8 cellular contexts compared by ENCODE assay signal in genomic region chr6:114108119-114109002, GRCh38.
A peak's percentile ranks its signal among the peaks of the same experiment; 100 is the strongest.
DNase-seq lines count a peak whose midpoint lies in the region; ATAC-seq, FAIRE-seq and TF ChIP-seq lines count a peak whose summit lies in the region.

No MANE protein-coding gene starts in this region.

- POLR2A ChIA-PET in GM12878 (lab: Charles Lee) = no interaction called here

- no peaks in the 10 kb centered on the region for H3K9me1 ChIP-seq in keratinocyte (ENCODE audit: control insufficient read depth, extremely low read depth, insufficient read depth, low read length)

- H3K4me1 ChIP-seq in GM12878 (ENCODE audit: control insufficient read depth, insufficient read depth, low read length) (no peaks in the 10 kb centered on the region), keratinocyte (ENCODE audit: control insufficient read depth, extremely low read depth, insufficient read depth, low read length) (no peaks in the 10 kb centered on the region)

- H3K4me3 ChIP-seq in GM12878 (no peak overlapping the region), keratinocyte (ENCODE audit: control insufficient read depth in 2 of 3, extremely low read depth in 1 of 3, insufficient read depth in 2 of 3, low read depth in 1 of 3, low read length in 3 of 3) (no peak overlapping the region)

- H3K4me2 ChIP-seq in GM12878 (ENCODE audit: control insufficient read depth, insufficient read depth) = no peak overlapping the region
- H3K4me2 ChIP-seq in keratinocyte (ENCODE audit: control insufficient read depth, extremely low read depth, insufficient read depth, low read depth, low read length) = no peak overlapping the region

- ATAC-seq in GM19035 (IDR thresholded peaks at IDR 0.05; ENCODE audit: unreplicated experiment) (peak; percentile 82), GM12878 (peak; percentile 87)

- H3K27me3 ChIP-seq in GM12878 (replicated peaks in 1 of 2; ENCODE audit: control insufficient read depth in 2 of 2, insufficient read depth in 2 of 2, low read length in 1 of 2) (no peaks in the 10 kb centered on the region), keratinocyte (ENCODE audit: control insufficient read depth, extremely low read depth, insufficient read depth, low read length) (no peaks in the 10 kb centered on the region)

- dilution Hi-C loops in keratinocyte (cut with MboI; ENCODE audit: extremely low pct_ligation_motif_present, low sequenced_read_pairs) = no loop called here

- SMC1A ChIA-PET in GM12878 (lab: Charles Lee; ENCODE audit: uncharacterized antibody, unreplicated experiment) = interaction anchor here (0.6 to 1.5 kb wide), 4 partner anchors 8 to 129 kb away, joined by 4 to 9 read pairs (median 4); no protein-coding TSS in a partner anchor

- CTCF ChIA-PET in GM12878 (lab: Yijun Ruan, JAX) = interaction anchor here (0.5 to 3.9 kb wide), 37 partner anchors 9 to 1761 kb away, joined by 3 to 37 read pairs (median 3); no protein-coding TSS in a partner anchor

- BruUV-seq in GM12878 (replicated peaks; lab: Mats Ljungman, UMichigan) = no TSS peak

- H3K9ac ChIP-seq in GM12878 (ENCODE audit: control insufficient read depth, insufficient read depth, low read length) = no peak overlapping the region
- H3K9ac ChIP-seq in keratinocyte (ENCODE audit: control insufficient read depth, extremely low read depth, insufficient read depth, low read length) = no peak overlapping the region

- TF ChIP-seq CTCF in GM12878 (IDR thresholded peaks at IDR 0.05 in 2 of 3, conservative IDR thresholded peaks at IDR 0.05 in 1 of 3; ENCODE audit: control insufficient read depth in 2 of 3, extremely low read depth in 1 of 3, insufficient read depth in 1 of 3, low read depth in 3 of 3, low read length in 3 of 3) (peak; percentile 65 to 72 (median 70)), keratinocyte (optimal IDR thresholded peaks at IDR 0.05 in 1 of 3, IDR thresholded peaks at IDR 0.05 in 1 of 3, conservative IDR thresholded peaks at IDR 0.05 in 1 of 3; ENCODE audit: extremely low read depth in 1 of 3, insufficient read depth in 2 of 3, low read length in 3 of 3) (peak; percentile 65 to 72 (median 72))

- no peak for TF ChIP-seq POLR2A in GM12878 (IDR thresholded peaks at IDR 0.05; ENCODE audit: low read depth, low read length)

- no peaks in the 10 kb centered on the region for H3K79me2 ChIP-seq in GM12878 (ENCODE audit: control insufficient read depth, insufficient read depth, low read length)
- H3K79me2 ChIP-seq in keratinocyte (ENCODE audit: control insufficient read depth, insufficient read depth, low read length) = no peaks in the 10 kb centered on the region

- H2AFZ ChIP-seq in GM12878 (ENCODE audit: control insufficient read depth, low read depth, low read length) (no peak overlapping the region), keratinocyte (ENCODE audit: control insufficient read depth, low read length) (no peak overlapping the region)

- H3K9me3 ChIP-seq in GM12878 (replicated peaks; ENCODE audit: control insufficient read depth, insufficient read depth, low read length) (no peaks in the 10 kb centered on the region), keratinocyte (ENCODE audit: control insufficient read depth, low read depth, low read length) (no peaks in the 10 kb centered on the region)

- DNase-seq in D341Med (ENCODE audit: low spot score) = peak; percentile 59
- DNase-seq in HS-5 (ENCODE audit: low read depth) = peak; percentile 45
- DNase-seq in RKO (ENCODE audit: low spot score) = peak; percentile 68
- DNase-seq in GM12878 (ENCODE audit: low read depth, low spot score) = no peak
- DNase-seq in keratinocyte (ENCODE audit: low read depth, low spot score) = no peak
- peak; percentile 11 for DNase-seq in stimulated activated CD4-positive, alpha-beta T cell treated with anti-CD3 and anti-CD28 coated beads, Interleukin-4, amount 100 ng/mL, for 24 hours
- DNase-seq in cortex of kidney (lab: John Stamatoyannopoulos, UW) = no peak

- intact Hi-C loops in GM12878 (cut with micrococcal nuclease; ENCODE audit: unreplicated experiment) = loop anchor here (1.0 to 2.0 kb wide), 2 partner anchors 113 to 128 kb away; no protein-coding TSS in a partner anchor

- no peak for TF ChIP-seq EP300 in GM12878 (IDR thresholded peaks at IDR 0.05; ENCODE audit: borderline replicate concordance in 1 of 2, control insufficient read depth in 1 of 2, low read depth in 2 of 2, low read length in 2 of 2)

- RAD21 ChIA-PET in GM12878 (lab: Charles Lee; ENCODE audit: unreplicated experiment) = interaction anchor here (0.7 to 1.9 kb wide), 7 partner anchors 8 to 196 kb away, joined by 3 to 6 read pairs (median 4); no protein-coding TSS in a partner anchor

- H3K36me3 ChIP-seq in GM12878 (ENCODE audit: control insufficient read depth in 2 of 2, insufficient read depth in 2 of 2, low read length in 1 of 2) (no peaks in the 10 kb centered on the region), keratinocyte (ENCODE audit: control insufficient read depth in 2 of 2, extremely low read depth in 1 of 2, insufficient read depth in 2 of 2, low read length in 2 of 2) (no peaks in the 10 kb centered on the region)

- in situ Hi-C loops in GM12878 (cut with MboI) = no loop called here

- 0% methylated on average over 11 of the region's 11 CpGs for WGBS in GM12878 (ENCODE audit: insufficient coverage, insufficient replicate concordance, low lambda C conversion rate, missing lambda C conversion rate)

- H4K20me1 ChIP-seq in GM12878 (ENCODE audit: control insufficient read depth, insufficient read depth) (no peaks in the 10 kb centered on the region), keratinocyte (ENCODE audit: control insufficient read depth, extremely low read depth, insufficient read depth, low read length) (no peaks in the 10 kb centered on the region)

- no peak for FAIRE-seq in GM12878 (lab: Jason Lieb, UNC)
- FAIRE-seq in keratinocyte (lab: Jason Lieb, UNC) = no peak

- no peak overlapping the region for H3K27ac ChIP-seq in GM12878 (ENCODE audit: control insufficient read depth, insufficient read depth)
- no peak overlapping the region for H3K27ac ChIP-seq in keratinocyte (ENCODE audit: control insufficient read depth, insufficient read depth, low read length)

- TF ChIP-seq RAD21 in GM12878 (IDR thresholded peaks at IDR 0.05; ENCODE audit: insufficient read depth, low read depth, low read length) = peak; percentile 62

TF ChIP-seq in GM12878, 131 proteins besides CTCF, POLR2A, EP300 and RAD21:
- TF ChIP-seq, protein P1, sequence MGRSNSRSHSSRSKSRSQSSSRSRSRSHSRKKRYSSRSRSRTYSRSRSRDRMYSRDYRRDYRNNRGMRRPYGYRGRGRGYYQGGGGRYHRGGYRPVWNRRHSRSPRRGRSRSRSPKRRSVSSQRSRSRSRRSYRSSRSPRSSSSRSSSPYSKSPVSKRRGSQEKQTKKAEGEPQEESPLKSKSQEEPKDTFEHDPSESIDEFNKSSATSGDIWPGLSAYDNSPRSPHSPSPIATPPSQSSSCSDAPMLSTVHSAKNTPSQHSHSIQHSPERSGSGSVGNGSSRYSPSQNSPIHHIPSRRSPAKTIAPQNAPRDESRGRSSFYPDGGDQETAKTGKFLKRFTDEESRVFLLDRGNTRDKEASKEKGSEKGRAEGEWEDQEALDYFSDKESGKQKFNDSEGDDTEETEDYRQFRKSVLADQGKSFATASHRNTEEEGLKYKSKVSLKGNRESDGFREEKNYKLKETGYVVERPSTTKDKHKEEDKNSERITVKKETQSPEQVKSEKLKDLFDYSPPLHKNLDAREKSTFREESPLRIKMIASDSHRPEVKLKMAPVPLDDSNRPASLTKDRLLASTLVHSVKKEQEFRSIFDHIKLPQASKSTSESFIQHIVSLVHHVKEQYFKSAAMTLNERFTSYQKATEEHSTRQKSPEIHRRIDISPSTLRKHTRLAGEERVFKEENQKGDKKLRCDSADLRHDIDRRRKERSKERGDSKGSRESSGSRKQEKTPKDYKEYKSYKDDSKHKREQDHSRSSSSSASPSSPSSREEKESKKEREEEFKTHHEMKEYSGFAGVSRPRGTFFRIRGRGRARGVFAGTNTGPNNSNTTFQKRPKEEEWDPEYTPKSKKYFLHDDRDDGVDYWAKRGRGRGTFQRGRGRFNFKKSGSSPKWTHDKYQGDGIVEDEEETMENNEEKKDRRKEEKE (IDR thresholded peaks at IDR 0.05) = no peak
- peak; percentile 28; the same call in 1 of the 2 replicates for TF ChIP-seq SMC3 (IDR thresholded peaks at IDR 0.05; ENCODE audit: borderline replicate concordance, low read length)

Comparison
In these comparisons a context has a peak if more than half of its experiments do, and no peak if none do; other contexts are left out.
1. DNase-seq: peak in D341Med (single experiment), HS-5 (single experiment), RKO (single experiment) and stimulated activated CD4-positive, alpha-beta T cell treated with anti-CD3 and anti-CD28 coated beads, Interleukin-4, amount 100 ng/mL, for 24 hours (single experiment); none in GM12878 (single experiment), keratinocyte (single experiment) and cortex of kidney (single experiment).